In the genomic region with DNA sequence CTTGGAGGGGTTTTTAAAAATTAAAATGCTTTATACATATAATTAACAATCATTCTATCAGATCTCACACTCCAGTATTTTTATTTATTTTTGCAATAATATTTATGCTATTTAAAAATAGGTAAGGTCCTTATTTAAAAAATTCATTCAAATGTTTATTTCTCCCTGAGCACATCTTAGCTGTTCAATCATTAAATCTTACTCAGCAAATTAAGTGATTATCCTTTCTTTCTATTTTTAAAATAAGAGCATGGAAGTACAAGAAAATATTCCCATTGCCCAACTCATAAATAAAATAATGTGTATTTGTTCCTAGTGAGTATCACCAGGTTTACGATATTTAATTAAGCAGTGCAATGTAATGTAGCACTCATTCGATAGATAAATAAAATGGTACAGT, we compare ENCODE assay signal across 26 cellular contexts.
"Had no signal": no experiment of that assay in that cellular context is flagged by ENCODE, and none has a peak within 500 bp of the region (broad histone marks: within the 10 kb centered on the region; RNA-seq: fewer than 3 reads in every experiment).

No MANE protein-coding gene starts in this region.

- FAIRE-seq: endometrium, islet of Langerhans, keratinocyte had no signal

- H3K4me3 ChIP-seq: colonic mucosa, esophagus squamous epithelium, gastrocnemius medialis, heart right ventricle, left lung, lower lobe of right lung, mucosa of descending colon had no signal

- ATAC-seq: effector memory CD8-positive, alpha-beta T cell; esophagus mucosa; gastrocnemius medialis; heart right ventricle; left cardiac atrium; left lung; left ventricle myocardium superior; lower lobe of right lung; mucosa of descending colon had no signal

- H3K4me1 ChIP-seq: colonic mucosa, esophagus squamous epithelium, gastrocnemius medialis, heart right ventricle, left lung, lower lobe of right lung had no signal

- H3K9me3 ChIP-seq: colonic mucosa, esophagus squamous epithelium, heart right ventricle, left lung, lower lobe of right lung, mucosa of descending colon had no signal

- DNase-seq: colonic mucosa; cortex of kidney; effector CD8-positive, alpha-beta T cell; effector memory CD8-positive, alpha-beta T cell; endodermal cell; erythroblast; esophagus squamous epithelium; foreskin fibroblast; foreskin melanocyte; gastrocnemius medialis; glutamatergic neuron; head of caudate nucleus; heart right ventricle; hippocampal formation; left cardiac atrium; left lung; left ventricle myocardium superior; lower lobe of right lung; mesenchymal stem cell; mucosa of descending colon; naive B cell had no signal

- H3K27ac ChIP-seq: colonic mucosa, epithelial cell of prostate, esophagus squamous epithelium, gastrocnemius medialis, heart right ventricle, left lung, lower lobe of right lung had no signal
